Comparison of ENCODE assay signal across 2 cellular contexts in genomic region chr17:43846963-43847369, GRCh38.
TF ChIP-seq lines count a peak whose summit lies in the region.

CD300LG (plus strand) TSS chr17:43847176; CDS start chr17:43847217, 41 bp downstream.

TF ChIP-seq in SK-N-SH, 30 proteins besides CTCF, POLR2A, EP300 and RAD21 (continued from another document):
- no peak for TF ChIP-seq USF2 (IDR thresholded peaks at IDR 0.05; ENCODE audit: borderline replicate concordance, low read depth, low read length)
- TF ChIP-seq USF1 (IDR thresholded peaks at IDR 0.05; ENCODE audit: borderline replicate concordance, low read depth), result no peak
- no peak for TF ChIP-seq TCF12 (IDR thresholded peaks at IDR 0.05)
- no peak for TF ChIP-seq TAF1 (IDR thresholded peaks at IDR 0.05; ENCODE audit: borderline replicate concordance, low read depth, low read length)
- no peak for TF ChIP-seq MEF2A (IDR thresholded peaks at IDR 0.05; ENCODE audit: borderline replicate concordance, low read depth)
- TF ChIP-seq GATA2 (CRISPR knock-in tag; IDR thresholded peaks at IDR 0.05), result no peak
- TF ChIP-seq NFIC (IDR thresholded peaks at IDR 0.05; ENCODE audit: borderline replicate concordance), result no peak
- TF ChIP-seq IRF3 (IDR thresholded peaks at IDR 0.05; ENCODE audit: low read depth, low read length), result no peak
- no peak for TF ChIP-seq YY1 (IDR thresholded peaks at IDR 0.05; ENCODE audit: low read depth)
- no peak for TF ChIP-seq REST (IDR thresholded peaks at IDR 0.05; ENCODE audit: low read depth, low read length)
- TF ChIP-seq JUND (IDR thresholded peaks at IDR 0.05), result no peak
- no peak for TF ChIP-seq SMC3 (IDR thresholded peaks at IDR 0.05; ENCODE audit: low read depth, low read length)
- no peak for TF ChIP-seq NRF1 (IDR thresholded peaks at IDR 0.05; ENCODE audit: low read depth, low read length)
- TF ChIP-seq FOXJ3 (CRISPR knock-in tag; IDR thresholded peaks at IDR 0.05), result no peak
- TF ChIP-seq ELF1 (IDR thresholded peaks at IDR 0.05), result no peak

TF ChIP-seq in SK-N-SH treated with all-trans-retinoic acid at 6 μM for 48 hours, 23 proteins besides CTCF, POLR2A, EP300 and RAD21 (continued from another document):
- no peak for TF ChIP-seq TSHZ2 (CRISPR knock-in tag; IDR thresholded peaks at IDR 0.05)
- TF ChIP-seq TOX (CRISPR knock-in tag; IDR thresholded peaks at IDR 0.05; ENCODE audit: borderline replicate concordance), result no peak
- no peak for TF ChIP-seq CSRNP3 (CRISPR knock-in tag; IDR thresholded peaks at IDR 0.05)
- TF ChIP-seq, protein P1, sequence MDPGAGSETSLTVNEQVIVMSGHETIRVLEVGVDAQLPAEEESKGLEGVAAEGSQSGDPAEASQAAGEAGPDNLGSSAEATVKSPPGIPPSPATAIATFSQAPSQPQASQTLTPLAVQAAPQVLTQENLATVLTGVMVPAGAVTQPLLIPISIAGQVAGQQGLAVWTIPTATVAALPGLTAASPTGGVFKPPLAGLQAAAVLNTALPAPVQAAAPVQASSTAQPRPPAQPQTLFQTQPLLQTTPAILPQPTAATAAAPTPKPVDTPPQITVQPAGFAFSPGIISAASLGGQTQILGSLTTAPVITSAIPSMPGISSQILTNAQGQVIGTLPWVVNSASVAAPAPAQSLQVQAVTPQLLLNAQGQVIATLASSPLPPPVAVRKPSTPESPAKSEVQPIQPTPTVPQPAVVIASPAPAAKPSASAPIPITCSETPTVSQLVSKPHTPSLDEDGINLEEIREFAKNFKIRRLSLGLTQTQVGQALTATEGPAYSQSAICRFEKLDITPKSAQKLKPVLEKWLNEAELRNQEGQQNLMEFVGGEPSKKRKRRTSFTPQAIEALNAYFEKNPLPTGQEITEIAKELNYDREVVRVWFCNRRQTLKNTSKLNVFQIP (CRISPR knock-in tag; IDR thresholded peaks at IDR 0.05; ENCODE audit: borderline replicate concordance, low read depth), result no peak
- no peak for TF ChIP-seq TCF4 (CRISPR knock-in tag; IDR thresholded peaks at IDR 0.05; ENCODE audit: borderline replicate concordance)
- TF ChIP-seq BACH2 (CRISPR knock-in tag; IDR thresholded peaks at IDR 0.05; ENCODE audit: borderline replicate concordance), result no peak
- TF ChIP-seq ZNF8 (CRISPR knock-in tag; IDR thresholded peaks at IDR 0.05), result no peak
- no peak for TF ChIP-seq GLIS3 (CRISPR knock-in tag; IDR thresholded peaks at IDR 0.05)
- TF ChIP-seq ZFP30 (CRISPR knock-in tag; IDR thresholded peaks at IDR 0.05), result no peak
- TF ChIP-seq RARB (CRISPR knock-in tag; IDR thresholded peaks at IDR 0.05), result no peak
- no peak for TF ChIP-seq ZNF565 (CRISPR knock-in tag; conservative IDR thresholded peaks at IDR 0.05; ENCODE audit: low read depth)
